Comparison of ENCODE assay signal across 22 cellular contexts in the genomic region with DNA sequence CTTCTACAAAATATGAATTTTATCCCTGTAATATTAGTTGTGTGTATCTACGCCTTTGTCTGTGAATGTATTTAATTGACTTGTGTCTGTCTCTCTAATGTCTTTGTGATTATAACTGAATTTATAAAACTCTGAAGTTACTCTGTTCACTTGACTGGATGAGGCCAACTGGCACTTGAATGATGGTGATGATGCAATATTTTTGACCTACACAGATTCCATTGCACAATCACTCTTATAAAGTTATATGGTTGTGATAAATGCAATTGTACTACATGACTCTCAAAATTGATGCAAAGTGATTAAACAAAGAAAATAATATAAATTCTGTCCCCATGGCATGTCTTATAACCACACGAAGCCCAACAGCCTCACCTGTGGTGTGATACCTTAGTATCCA.
"Had no signal": no experiment of that assay in that cellular context is flagged by ENCODE, and none has a peak within 500 bp of the region (broad histone marks: within the 10 kb centered on the region; RNA-seq: fewer than 3 reads in every experiment).

No MANE protein-coding gene starts in this region.

- H3K9me3 ChIP-seq: gastrocnemius medialis, ovary, psoas muscle, upper lobe of left lung had no signal

- H3K27me3 ChIP-seq: cardiac muscle cell, gastrocnemius medialis, ovary, upper lobe of left lung had no signal

- H3K4me1 ChIP-seq: gastrocnemius medialis, psoas muscle, upper lobe of left lung had no signal

- ATAC-seq: activated T-cell treated with anti-CD3 and anti-CD28 coated beads, Interleukin-2, amount 50 U/mL, for 4 hours; gastrocnemius medialis; left cardiac atrium; natural killer cell treated with Interleukin-12 subunit alpha and Interleukin-12 subunit beta and Interleukin-15 and Interleukin-18, amount 100 ng/mL, for 72 hours; psoas muscle; right cardiac atrium; stimulated activated naive CD8-positive, alpha-beta T cell treated with anti-CD3 and anti-CD28 coated beads, Interleukin-15, Interleukin-2, amounts not matched to agents 100 U/mL and 50 U/mL, for 24 hours had no signal

- H3K36me3 ChIP-seq: cardiac muscle cell, gastrocnemius medialis, ovary, upper lobe of left lung had no signal

- H3K4me3 ChIP-seq: cardiac muscle cell, gastrocnemius medialis, ovary, psoas muscle, upper lobe of left lung had no signal

- DNase-seq: activated CD4-positive, alpha-beta T cell treated with anti-CD3 and anti-CD28 coated beads for 4 hours; activated CD4-positive, alpha-beta T cell treated with anti-CD3 and anti-CD28 coated beads, Interleukin-2, amount 50 U/mL, for 48 hours; activated CD4-positive, CD25-positive, alpha-beta regulatory T cell; activated CD8-positive, alpha-beta memory T cell treated with anti-CD3 and anti-CD28 coated beads, Interleukin-2, amount 50 U/mL, for 48 hours; activated naive CD4-positive, alpha-beta T cell; activated naive CD8-positive, alpha-beta T cell treated with anti-CD3 and anti-CD28 coated beads for 36 hours; activated T-cell treated with anti-CD3 and anti-CD28 coated beads, Interleukin-2, amount 50 U/mL, for 4 hours; amygdala; gastrocnemius medialis; hypothalamus; islet precursor cell; left cardiac atrium; ovary; psoas muscle; right cardiac atrium; stimulated activated CD4-positive, alpha-beta T cell treated with anti-CD3 and anti-CD28 coated beads, Interleukin-12 subunit alpha, Interleukin-12 subunit beta, amount 100 ng/mL, for 4 hours; stimulated activated CD4-positive, alpha-beta T cell treated with anti-CD3 and anti-CD28 coated beads, Interleukin-4, amount 100 ng/mL, for 4 hours; stimulated activated naive CD8-positive, alpha-beta T cell treated with anti-CD3 and anti-CD28 coated beads, Interleukin-15, Interleukin-2, amounts not matched to agents 100 U/mL and 50 U/mL, for 24 hours; T1000; upper lobe of left lung had no signal
